In genomic region chr12:64085996-64086395, GRCh38 we compare ENCODE assay signal across 27 cellular contexts.
DNase-seq lines count a peak whose midpoint lies in the region; ATAC-seq, FAIRE-seq and TF ChIP-seq lines count a peak whose summit lies in the region.
"Had no signal": no experiment of that assay in that cellular context is flagged by ENCODE, and none has a peak within 500 bp of the region (broad histone marks: within the 10 kb centered on the region; RNA-seq: fewer than 3 reads in every experiment).

No MANE protein-coding gene starts in this region.

- peaks cover 6% of the 10 kb centered on the region for H3K4me1 Mint-ChIP-seq in activated CD4-positive, alpha-beta memory T cell treated with anti-CD3 and anti-CD28 coated beads, Interleukin-2, amount 10 ng/mL, durations not matched to agents 7 days and 5 days
- H3K4me1 Mint-ChIP-seq in T-cell = no peaks in the 10 kb centered on the region
- H3K4me1 Mint-ChIP-seq: activated B cell treated with CpG ODN at 0.5 μM for 24 hours; naive B cell; stimulated activated naive CD8-positive, alpha-beta T cell treated with anti-CD3 and anti-CD28 coated beads, Interleukin-15, amount 100 ng/mL, for 72 hours had no signal

- H3K4me1 ChIP-seq in esophagus muscularis mucosa (peaks cover 35 to 64% (median 60%) of the 10 kb centered on the region in 4 donors), keratinocyte (ENCODE audit: control insufficient read depth, extremely low read depth, insufficient read depth, low read length) (peaks cover 67% of the 10 kb centered on the region), testis (peaks cover 32% of the 10 kb centered on the region)

- no peak overlapping the region for H3K27ac Mint-ChIP-seq in activated CD4-positive, alpha-beta memory T cell treated with anti-CD3 and anti-CD28 coated beads, Interleukin-2, amount 10 ng/mL, durations not matched to agents 7 days and 5 days
- no peak overlapping the region for H3K27ac Mint-ChIP-seq in T-cell
- H3K27ac Mint-ChIP-seq: activated B cell treated with CpG ODN at 0.5 μM for 24 hours; activated T-cell treated with anti-CD3 and anti-CD28 coated beads, Interleukin-2, amount 50 U/mL, for 72 hours; naive B cell had no signal

- H3K27me3 ChIP-seq in esophagus muscularis mucosa (no peaks in the 10 kb centered on the region), keratinocyte (ENCODE audit: control insufficient read depth, extremely low read depth, insufficient read depth, low read length) (no peaks in the 10 kb centered on the region), testis (no peaks in the 10 kb centered on the region)
- H3K27me3 ChIP-seq: BLaER1, neutrophil, transverse colon had no signal

- intact Hi-C loops in esophagus muscularis mucosa (cut with DNase I) (no loop called here), testis (cut with DNase I; ENCODE audit: low total_unique reads) (loop anchor here (5.0 kb wide), 1 partner anchor 114 kb away; no protein-coding TSS in a partner anchor)

- no peaks in the 10 kb centered on the region for H3K9me3 ChIP-seq in esophagus muscularis mucosa
- no peaks in the 10 kb centered on the region for H3K9me3 ChIP-seq in keratinocyte (ENCODE audit: control insufficient read depth, low read depth, low read length)
- no peaks in the 10 kb centered on the region for H3K9me3 ChIP-seq in testis
- H3K9me3 ChIP-seq: BLaER1, neutrophil, psoas muscle, transverse colon had no signal

- H3K4me3 ChIP-seq in esophagus muscularis mucosa (no peak overlapping the region), keratinocyte (ENCODE audit: control insufficient read depth in 2 of 3, extremely low read depth in 1 of 3, insufficient read depth in 2 of 3, low read depth in 1 of 3, low read length in 3 of 3) (no peak overlapping the region), testis (no peak overlapping the region)
- H3K4me3 ChIP-seq: BLaER1, psoas muscle, skin epidermis, transverse colon had no signal

- no peak overlapping the region for H3K4me3 Mint-ChIP-seq in activated CD4-positive, alpha-beta memory T cell treated with anti-CD3 and anti-CD28 coated beads, Interleukin-2, amount 10 ng/mL, durations not matched to agents 7 days and 5 days
- H3K4me3 Mint-ChIP-seq in T-cell = no peak overlapping the region
- H3K4me3 Mint-ChIP-seq: activated B cell treated with CpG ODN at 0.5 μM for 24 hours; activated T-cell treated with anti-CD3 and anti-CD28 coated beads, Interleukin-2, amount 50 U/mL, for 72 hours; naive B cell; stimulated activated naive CD8-positive, alpha-beta T cell treated with anti-CD3 and anti-CD28 coated beads, Interleukin-15, amount 100 ng/mL, for 72 hours had no signal

- POLR2A ChIA-PET in activated CD4-positive, alpha-beta memory T cell treated with anti-CD3 and anti-CD28 coated beads, Interleukin-2, amount 10 ng/mL, durations not matched to agents 7 days and 5 days (lab: Charles Lee) = interaction anchor here (1.0 kb wide), 1 partner anchor 59 kb away, joined by 3 read pairs; no protein-coding TSS in a partner anchor
- POLR2A ChIA-PET in T-cell (lab: Charles Lee) = interaction anchor here in 1 of 2 donors (0.5 kb wide), 1 partner anchor 34 kb away, joined by 4 read pairs; no protein-coding TSS in a partner anchor

- H3K27ac ChIP-seq in esophagus muscularis mucosa (replicated peaks in 1 of 4) (peak overlapping the region; percentile 49 to 68 (median 58)), keratinocyte (ENCODE audit: control insufficient read depth, insufficient read depth, low read length) (no peak overlapping the region), testis (no peak overlapping the region)
- H3K27ac ChIP-seq: BLaER1, neutrophil, psoas muscle had no signal

- no peaks in the 10 kb centered on the region for H3K36me3 Mint-ChIP-seq in activated CD4-positive, alpha-beta memory T cell treated with anti-CD3 and anti-CD28 coated beads, Interleukin-2, amount 10 ng/mL, durations not matched to agents 7 days and 5 days (ENCODE audit: low read depth)
- no peaks in the 10 kb centered on the region for H3K36me3 Mint-ChIP-seq in T-cell
- H3K36me3 Mint-ChIP-seq: naive B cell had no signal

- CTCF ChIA-PET in activated CD4-positive, alpha-beta memory T cell treated with anti-CD3 and anti-CD28 coated beads, Interleukin-2, amount 10 ng/mL, durations not matched to agents 7 days and 5 days (lab: Charles Lee) = no interaction called here
- CTCF ChIA-PET in T-cell (lab: Charles Lee) = no interaction called here

- DNase-seq in AG08395 (ENCODE audit: low spot score) = peak; percentile 45
- peak; percentile 59 for DNase-seq in HT-29 (ENCODE audit: low spot score)
- DNase-seq in esophagus muscularis mucosa (ENCODE audit: extremely low spot score) = no peak
- peak; percentile 33 for DNase-seq in keratinocyte (ENCODE audit: low read depth, low spot score)
- no peak for DNase-seq in testis
- DNase-seq in activated CD4-positive, alpha-beta memory T cell treated with anti-CD3 and anti-CD28 coated beads, Interleukin-2, amount 10 ng/mL, durations not matched to agents 7 days and 5 days = no peak
- DNase-seq in T-cell = no peak
- no peak for DNase-seq in GM20000 (ENCODE audit: low spot score)
- DNase-seq: activated B cell treated with CpG ODN at 0.5 μM for 24 hours; activated CD4-positive, alpha-beta T cell treated with anti-CD3 and anti-CD28 coated beads, Interleukin-2, amount 50 U/mL, for 1 hour; activated naive CD4-positive, alpha-beta T cell treated with Interleukin-2 at 50 U/mL for 16 hours; activated T-cell treated with anti-CD3 and anti-CD28 coated beads, Interleukin-2, amount 50 U/mL, for 72 hours; DMS79 treated with DMSO at 0.1 percent for 48 hours; left ventricle myocardium superior; naive B cell; NCI-H1092; NCI-H1694 treated with DMSO at 0.1 percent for 48 hours; NCI-H526 treated with DMSO at 0.1 percent for 48 hours; psoas muscle; SHP77 treated with DMSO at 0.1 percent for 48 hours; stimulated activated naive CD8-positive, alpha-beta T cell treated with anti-CD3 and anti-CD28 coated beads, Interleukin-15, amount 100 ng/mL, for 72 hours; transverse colon had no signal

- dilution Hi-C loops in keratinocyte (cut with MboI; ENCODE audit: extremely low pct_ligation_motif_present, low sequenced_read_pairs) = no loop called here

- H4K20me1 ChIP-seq in keratinocyte (ENCODE audit: control insufficient read depth, extremely low read depth, insufficient read depth, low read length) = no peaks in the 10 kb centered on the region
- H4K20me1 ChIP-seq: BLaER1 had no signal

- no peaks in the 10 kb centered on the region for H3K9me3 Mint-ChIP-seq in activated CD4-positive, alpha-beta memory T cell treated with anti-CD3 and anti-CD28 coated beads, Interleukin-2, amount 10 ng/mL, durations not matched to agents 7 days and 5 days
- H3K9me3 Mint-ChIP-seq in T-cell = no peaks in the 10 kb centered on the region
- H3K9me3 Mint-ChIP-seq: activated B cell treated with CpG ODN at 0.5 μM for 24 hours; activated T-cell treated with anti-CD3 and anti-CD28 coated beads, Interleukin-2, amount 50 U/mL, for 72 hours; naive B cell; stimulated activated naive CD8-positive, alpha-beta T cell treated with anti-CD3 and anti-CD28 coated beads, Interleukin-15, amount 100 ng/mL, for 72 hours had no signal

- no peaks in the 10 kb centered on the region for H3K27me3 Mint-ChIP-seq in activated CD4-positive, alpha-beta memory T cell treated with anti-CD3 and anti-CD28 coated beads, Interleukin-2, amount 10 ng/mL, durations not matched to agents 7 days and 5 days
- peaks cover 0 to 14% of the 10 kb centered on the region in 2 donors for H3K27me3 Mint-ChIP-seq in T-cell
- H3K27me3 Mint-ChIP-seq: stimulated activated naive CD8-positive, alpha-beta T cell treated with anti-CD3 and anti-CD28 coated beads, Interleukin-15, amount 100 ng/mL, for 72 hours had no signal

- TF ChIP-seq POLR2A in esophagus muscularis mucosa (IDR thresholded peaks at IDR 0.05; ENCODE audit: low read depth) (no peak), testis (IDR thresholded peaks at IDR 0.05) (no peak)

- no peak overlapping the region for H2AFZ ChIP-seq in keratinocyte (ENCODE audit: control insufficient read depth, low read length)

- FAIRE-seq in keratinocyte (lab: Jason Lieb, UNC) = peak; percentile 20
- FAIRE-seq: islet of Langerhans had no signal

- H3K9me1 ChIP-seq in keratinocyte (ENCODE audit: control insufficient read depth, extremely low read depth, insufficient read depth, low read length) = no peaks in the 10 kb centered on the region

- WGBS in esophagus muscularis mucosa = 80% methylated on average over 4 of the region's 4 CpGs
- 74 to 80% methylated on average over 4 of the region's 4 CpGs for WGBS in testis, 2 donors

- TF ChIP-seq CTCF in esophagus muscularis mucosa (IDR thresholded peaks at IDR 0.05) (no peak), keratinocyte (optimal IDR thresholded peaks at IDR 0.05 in 1 of 3, IDR thresholded peaks at IDR 0.05 in 1 of 3, conservative IDR thresholded peaks at IDR 0.05 in 1 of 3; ENCODE audit: extremely low read depth in 1 of 3, insufficient read depth in 2 of 3, low read length in 3 of 3) (no peak), testis (IDR thresholded peaks at IDR 0.05) (no peak), GM20000 (IDR thresholded peaks at IDR 0.05; ENCODE audit: extremely low read depth, missing control alignments) (no peak)

- H3K9ac ChIP-seq in keratinocyte (ENCODE audit: control insufficient read depth, extremely low read depth, insufficient read depth, low read length) = no peak overlapping the region
- H3K9ac ChIP-seq: BLaER1 had no signal

- H3K79me2 ChIP-seq in keratinocyte (ENCODE audit: control insufficient read depth, insufficient read depth, low read length) = no peaks in the 10 kb centered on the region

- no peak for ATAC-seq in T-cell (replicated peaks in 1 of 4)
- ATAC-seq: activated T-cell treated with anti-CD3 and anti-CD28 coated beads, Interleukin-2, amount 50 U/mL, for 72 hours; left ventricle myocardium superior; Panc1; psoas muscle; stimulated activated naive CD8-positive, alpha-beta T cell treated with anti-CD3 and anti-CD28 coated beads, Interleukin-15, amount 100 ng/mL, for 72 hours had no signal

- no peak for TF ChIP-seq EP300 in esophagus muscularis mucosa (IDR thresholded peaks at IDR 0.05)

- H3K4me2 ChIP-seq in keratinocyte (ENCODE audit: control insufficient read depth, extremely low read depth, insufficient read depth, low read depth, low read length) = peak overlapping the region; percentile 47
- H3K4me2 ChIP-seq: BLaER1 had no signal

- H3K36me3 ChIP-seq in esophagus muscularis mucosa = no peaks in the 10 kb centered on the region
- peaks cover 0 to 13% of the 10 kb centered on the region in 2 experiments for H3K36me3 ChIP-seq in keratinocyte (ENCODE audit: control insufficient read depth in 2 of 2, extremely low read depth in 1 of 2, insufficient read depth in 2 of 2, low read length in 2 of 2)
- H3K36me3 ChIP-seq in testis (ENCODE audit: low read depth, missing control alignments) = no peaks in the 10 kb centered on the region
- H3K36me3 ChIP-seq: BLaER1, neutrophil, transverse colon had no signal

Comparison
In these comparisons a context has a peak if more than half of its experiments do, and no peak if none do; other contexts are left out.
1. DNase-seq: peak in AG08395 (single experiment), HT-29 (single experiment) and keratinocyte (single experiment); none in esophagus muscularis mucosa (single experiment), testis (single experiment), activated CD4-positive, alpha-beta memory T cell treated with anti-CD3 and anti-CD28 coated beads, Interleukin-2, amount 10 ng/mL, durations not matched to agents 7 days and 5 days (single experiment), T-cell (0 of 34) and GM20000 (single experiment).
2. H3K27ac ChIP-seq: peak in esophagus muscularis mucosa (4 of 4); none in keratinocyte (single experiment) and testis (0 of 2).